In genomic region chr5:142297786-142298185, GRCh38 we compare ENCODE assay signal across 2 cellular contexts. TPM values are rescaled to one million over a fixed set of nuclear protein-coding genes. Genes with fewer than 3 reads are reported as not detected.
"Had no signal": no experiment of that assay in that cellular context is flagged by ENCODE, and none has a peak within 500 bp of the region (broad histone marks: within the 10 kb centered on the region; RNA-seq: fewer than 3 reads in every experiment).

No MANE protein-coding gene starts in this region.

RNA-seq across cellular contexts. Expression of gene SPRY4, which starts 27.0 kb away (rescaled TPM):
- total RNA-seq: naive thymus-derived CD8-positive, alpha-beta T cell had no signal
- polyA plus RNA-seq: immature natural killer cell; naive thymus-derived CD8-positive, alpha-beta T cell had no signal
